35 cellular contexts compared by ENCODE assay signal in genomic region chr7:33628894-33629293, GRCh38.
"Had no signal": no experiment of that assay in that cellular context is flagged by ENCODE, and none has a peak within 500 bp of the region (broad histone marks: within the 10 kb centered on the region; RNA-seq: fewer than 3 reads in every experiment).

No MANE protein-coding gene starts in this region.

- DNase-seq: Karpas-422, Kasumi-1, MG63, MM.1S, MV-4-11, NCI-H1048, NCI-H1092, NCI-H1092 treated with DMSO at 0.1 percent for 48 hours, NCI-H1105, NCI-H1105 treated with DMSO at 0.1 percent for 48 hours, NCI-H1417, NCI-H1417 treated with DMSO at 0.1 percent for 48 hours, NCI-H1436, NCI-H1436 treated with DMSO at 0.1 percent for 48 hours, NCI-H146, NCI-H1694, NCI-H1694 treated with DMSO at 0.1 percent for 48 hours, NCI-H187, NCI-H187 treated with DMSO at 0.1 percent for 48 hours, NCI-H1930, NCI-H2029, NCI-H2029 treated with DMSO at 0.1 percent for 48 hours, NCI-H2081 treated with DMSO at 0.1 percent for 48 hours, NCI-H2107, NCI-H2171, NCI-H2171 treated with DMSO at 0.1 percent for 48 hours, NCI-H2227 treated with DMSO at 0.1 percent for 48 hours, NCI-H226, NCI-H345, NCI-H446, NCI-H446 treated with DMSO at 0.1 percent for 48 hours, NCI-H510A, NCI-H510A treated with DMSO at 0.1 percent for 48 hours, NCI-H524, NCI-H524 treated with DMSO at 0.1 percent for 48 hours had no signal

- H3K9me3 ChIP-seq: MG63 had no signal

- H3K27me3 ChIP-seq: MG63 had no signal

- H3K36me3 ChIP-seq: MG63 had no signal

- H3K4me3 ChIP-seq: MG63 had no signal
